In the genomic region with DNA sequence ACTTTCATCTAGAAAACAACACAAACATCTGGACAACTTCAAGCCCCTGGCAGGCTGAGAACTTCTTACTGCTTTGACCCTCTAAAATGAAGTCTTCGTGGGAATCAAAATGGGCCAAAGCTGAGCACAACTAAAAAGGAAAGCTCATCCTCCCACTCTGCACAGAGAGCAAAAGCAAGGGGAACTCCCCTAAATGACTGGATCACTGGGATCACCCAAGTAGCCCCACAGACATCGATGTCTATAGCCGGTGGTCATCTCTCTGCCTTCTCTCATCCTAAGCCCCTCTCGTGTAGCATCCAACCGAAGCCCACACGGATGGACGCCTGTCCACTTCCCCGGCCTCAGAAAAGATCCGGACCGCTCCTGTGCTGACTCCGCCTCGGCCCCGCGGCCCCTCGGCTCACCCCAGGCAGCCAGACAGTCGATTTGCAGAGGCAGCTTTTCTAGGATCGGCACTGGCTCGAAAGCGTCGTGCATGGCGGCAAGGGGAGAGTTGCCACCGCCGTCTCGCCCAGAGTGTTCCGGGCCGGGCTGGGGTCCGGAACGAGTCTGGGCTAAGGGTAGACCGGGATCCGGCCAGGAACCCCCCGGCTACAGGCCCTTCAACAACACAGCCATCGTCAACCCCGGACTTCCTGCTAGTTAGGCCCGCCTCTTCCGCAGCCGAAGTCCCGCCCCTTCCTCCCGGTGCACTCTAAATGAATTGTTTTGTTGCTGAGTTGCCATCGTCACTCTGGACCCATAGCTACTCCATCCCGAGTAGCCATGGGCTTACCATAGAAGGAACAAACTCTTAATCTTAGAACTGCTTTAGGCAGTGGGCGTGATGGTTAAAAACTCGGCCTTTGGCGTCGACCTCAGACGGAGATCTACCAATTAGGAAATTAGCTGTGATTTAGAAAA, we compare ENCODE assay signal across 8 cellular contexts.
DNase-seq lines count a peak whose midpoint lies in the region; ATAC-seq and TF ChIP-seq lines count a peak whose summit lies in the region.

Gene VPS39, minus strand, starts transcription at position 631 of the 906 bp plus-strand sequence. Its CDS starts 151 bp downstream, at position 480.

- no peak for TF ChIP-seq CTCF in epithelial cell of esophagus (IDR thresholded peaks at IDR 0.05; ENCODE audit: insufficient read depth, low read depth, low read length, missing control alignments)

- ATAC-seq in GM21447 (IDR thresholded peaks at IDR 0.05; ENCODE audit: unreplicated experiment), result peak; percentile 98

- DNase-seq in D341Med (ENCODE audit: low spot score) (peak; percentile 89), HuH-7.5 (ENCODE audit: low spot score) (peak; percentile 59), OCI-M1 (lab: John Stamatoyannopoulos, UW) (peak; percentile 90), activated T-cell treated with anti-CD3 and anti-CD28 coated beads for 24 hours (ENCODE audit: low read depth) (peak; percentile 77), epithelial cell of esophagus (ENCODE audit: low read depth) (peak; percentile 85), middle frontal gyrus (ENCODE audit: extremely low spot score, low spot score) (peak; percentile 71)
- DNase-seq in stimulated activated CD8-positive, alpha-beta memory T cell treated with anti-CD3 and anti-CD28 coated beads, Interleukin-2, amount 100 ng/mL, for 1 hour (ENCODE audit: low read depth in 2 of 2), result peak; percentile 66 to 68

- peak within 1 kb of the TSS; percentile 67 for H3K4me3 ChIP-seq in epithelial cell of esophagus (ENCODE audit: low read length)

Comparison
In these comparisons a context has a peak if more than half of its experiments do, and no peak if none do; other contexts are left out.
1. Peak in every context shown above with its lines: DNase-seq, ATAC-seq and H3K4me3 ChIP-seq.